1 cellular context compared by ENCODE assay signal in the genomic region with DNA sequence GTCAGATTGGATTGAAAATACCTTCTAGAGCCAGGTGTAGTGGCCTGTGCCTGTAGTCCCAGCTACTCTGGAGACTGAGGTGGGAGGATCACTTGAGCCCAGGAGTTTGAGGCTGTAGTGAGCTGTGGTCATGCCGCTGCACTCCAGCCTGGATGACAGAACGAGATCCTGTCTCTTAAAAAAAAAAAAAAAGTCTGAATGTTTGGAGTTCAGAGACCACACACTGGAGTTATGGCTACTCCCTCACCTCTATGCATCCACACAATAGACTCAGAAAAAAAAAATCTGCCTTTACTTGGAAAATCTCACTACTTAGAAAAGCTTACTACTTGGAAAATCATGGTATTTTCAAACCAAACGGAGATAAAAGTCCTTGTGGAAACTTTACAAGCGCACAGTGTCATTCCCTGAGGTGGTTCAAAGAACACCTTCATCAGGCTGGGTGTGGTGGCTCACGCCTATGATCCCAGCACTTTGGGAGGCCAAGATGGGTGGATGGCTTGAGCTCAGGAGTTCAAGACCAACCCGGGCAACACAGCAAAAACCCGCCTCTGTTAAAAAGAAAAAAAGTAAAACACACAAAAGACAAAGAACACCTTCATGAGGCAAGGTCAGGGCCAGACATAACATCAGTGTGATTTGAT.
TF ChIP-seq lines count a peak whose summit lies in the region.

No MANE protein-coding gene starts in this region.

TF ChIP-seq in K562, 482 proteins besides CTCF, POLR2A, EP300 and RAD21 (continued from another document):
- TF ChIP-seq, protein P1, sequence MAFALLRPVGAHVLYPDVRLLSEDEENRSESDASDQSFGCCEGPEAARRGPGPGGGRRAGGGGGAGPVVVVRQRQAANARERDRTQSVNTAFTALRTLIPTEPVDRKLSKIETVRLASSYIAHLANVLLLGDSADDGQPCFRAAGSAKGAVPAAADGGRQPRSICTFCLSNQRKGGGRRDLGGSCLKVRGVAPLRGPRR (CRISPR knock-in tag; IDR thresholded peaks at IDR 0.05): no peak
- TF ChIP-seq STAG1 (CRISPR knock-in tag; IDR thresholded peaks at IDR 0.05; ENCODE audit: borderline replicate concordance) (no peak), ILF3 (IDR thresholded peaks at IDR 0.05; ENCODE audit: borderline replicate concordance) (no peak), GABPB2 (CRISPR knock-in tag; conservative IDR thresholded peaks at IDR 0.05) (no peak), ZBED1 (IDR thresholded peaks at IDR 0.05) (no peak), EHMT2 (IDR thresholded peaks at IDR 0.05) (no peak), BRCA1 (IDR thresholded peaks at IDR 0.05) (no peak), BRCA1 (CRISPR knock-in tag; IDR thresholded peaks at IDR 0.05) (no peak), HDAC1 (IDR thresholded peaks at IDR 0.05) (peak in 1 of 2 experiments; percentile 94; a peak in 2 of 4 replicates), TARDBP (IDR thresholded peaks at IDR 0.05) (no peak), DPF2 (IDR thresholded peaks at IDR 0.05) (no peak), L3MBTL2 (IDR thresholded peaks at IDR 0.05) (no peak), CBX2 (IDR thresholded peaks at IDR 0.05; ENCODE audit: insufficient read depth, low read length, poor library complexity, severe bottlenecking) (no peak), LARP7 (IDR thresholded peaks at IDR 0.05) (0 out of 2 replicates have a peak, but pooled peaks have one; percentile 36), ZEB2 (IDR thresholded peaks at IDR 0.05) (no peak), TCF3 (CRISPR knock-in tag; IDR thresholded peaks at IDR 0.05) (no peak), SMAD4 (CRISPR knock-in tag; conservative IDR thresholded peaks at IDR 0.05) (0 out of 2 replicates have a peak, but pooled peaks have one; percentile 29), SOX6 (IDR thresholded peaks at IDR 0.05) (peak; percentile 50; the same call in 1 of the 2 replicates), TAF7 (tag; IDR thresholded peaks at IDR 0.05) (no peak), SRSF1 (IDR thresholded peaks at IDR 0.05; ENCODE audit: low read depth, low read length) (no peak), BRD9 (IDR thresholded peaks at IDR 0.05; ENCODE audit: low read depth, partially characterized antibody) (no peak)
- TF ChIP-seq, protein P2, sequence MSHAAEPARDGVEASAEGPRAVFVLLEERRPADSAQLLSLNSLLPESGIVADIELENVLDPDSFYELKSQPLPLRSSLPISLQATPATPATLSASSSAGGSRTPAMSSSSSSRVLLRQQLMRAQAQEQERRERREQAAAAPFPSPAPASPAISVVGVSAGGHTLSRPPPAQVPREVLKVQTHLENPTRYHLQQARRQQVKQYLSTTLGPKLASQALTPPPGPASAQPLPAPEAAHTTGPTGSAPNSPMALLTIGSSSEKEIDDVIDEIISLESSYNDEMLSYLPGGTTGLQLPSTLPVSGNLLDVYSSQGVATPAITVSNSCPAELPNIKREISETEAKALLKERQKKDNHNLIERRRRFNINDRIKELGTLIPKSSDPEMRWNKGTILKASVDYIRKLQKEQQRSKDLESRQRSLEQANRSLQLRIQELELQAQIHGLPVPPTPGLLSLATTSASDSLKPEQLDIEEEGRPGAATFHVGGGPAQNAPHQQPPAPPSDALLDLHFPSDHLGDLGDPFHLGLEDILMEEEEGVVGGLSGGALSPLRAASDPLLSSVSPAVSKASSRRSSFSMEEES (CRISPR knock-in tag; IDR thresholded peaks at IDR 0.05): no peak
- TF ChIP-seq, protein P3, sequence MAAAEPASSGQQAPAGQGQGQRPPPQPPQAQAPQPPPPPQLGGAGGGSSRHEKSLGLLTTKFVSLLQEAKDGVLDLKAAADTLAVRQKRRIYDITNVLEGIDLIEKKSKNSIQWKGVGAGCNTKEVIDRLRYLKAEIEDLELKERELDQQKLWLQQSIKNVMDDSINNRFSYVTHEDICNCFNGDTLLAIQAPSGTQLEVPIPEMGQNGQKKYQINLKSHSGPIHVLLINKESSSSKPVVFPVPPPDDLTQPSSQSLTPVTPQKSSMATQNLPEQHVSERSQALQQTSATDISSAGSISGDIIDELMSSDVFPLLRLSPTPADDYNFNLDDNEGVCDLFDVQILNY (CRISPR knock-in tag; IDR thresholded peaks at IDR 0.05): no peak
- TF ChIP-seq, protein P4, sequence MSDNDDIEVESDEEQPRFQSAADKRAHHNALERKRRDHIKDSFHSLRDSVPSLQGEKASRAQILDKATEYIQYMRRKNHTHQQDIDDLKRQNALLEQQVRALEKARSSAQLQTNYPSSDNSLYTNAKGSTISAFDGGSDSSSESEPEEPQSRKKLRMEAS (CRISPR knock-in tag; IDR thresholded peaks at IDR 0.05): no peak
- TF ChIP-seq, protein P5, sequence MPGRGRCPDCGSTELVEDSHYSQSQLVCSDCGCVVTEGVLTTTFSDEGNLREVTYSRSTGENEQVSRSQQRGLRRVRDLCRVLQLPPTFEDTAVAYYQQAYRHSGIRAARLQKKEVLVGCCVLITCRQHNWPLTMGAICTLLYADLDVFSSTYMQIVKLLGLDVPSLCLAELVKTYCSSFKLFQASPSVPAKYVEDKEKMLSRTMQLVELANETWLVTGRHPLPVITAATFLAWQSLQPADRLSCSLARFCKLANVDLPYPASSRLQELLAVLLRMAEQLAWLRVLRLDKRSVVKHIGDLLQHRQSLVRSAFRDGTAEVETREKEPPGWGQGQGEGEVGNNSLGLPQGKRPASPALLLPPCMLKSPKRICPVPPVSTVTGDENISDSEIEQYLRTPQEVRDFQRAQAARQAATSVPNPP (IDR thresholded peaks at IDR 0.05; ENCODE audit: borderline replicate concordance, insufficient read depth, insufficient read length): no peak
- TF ChIP-seq, protein P6, sequence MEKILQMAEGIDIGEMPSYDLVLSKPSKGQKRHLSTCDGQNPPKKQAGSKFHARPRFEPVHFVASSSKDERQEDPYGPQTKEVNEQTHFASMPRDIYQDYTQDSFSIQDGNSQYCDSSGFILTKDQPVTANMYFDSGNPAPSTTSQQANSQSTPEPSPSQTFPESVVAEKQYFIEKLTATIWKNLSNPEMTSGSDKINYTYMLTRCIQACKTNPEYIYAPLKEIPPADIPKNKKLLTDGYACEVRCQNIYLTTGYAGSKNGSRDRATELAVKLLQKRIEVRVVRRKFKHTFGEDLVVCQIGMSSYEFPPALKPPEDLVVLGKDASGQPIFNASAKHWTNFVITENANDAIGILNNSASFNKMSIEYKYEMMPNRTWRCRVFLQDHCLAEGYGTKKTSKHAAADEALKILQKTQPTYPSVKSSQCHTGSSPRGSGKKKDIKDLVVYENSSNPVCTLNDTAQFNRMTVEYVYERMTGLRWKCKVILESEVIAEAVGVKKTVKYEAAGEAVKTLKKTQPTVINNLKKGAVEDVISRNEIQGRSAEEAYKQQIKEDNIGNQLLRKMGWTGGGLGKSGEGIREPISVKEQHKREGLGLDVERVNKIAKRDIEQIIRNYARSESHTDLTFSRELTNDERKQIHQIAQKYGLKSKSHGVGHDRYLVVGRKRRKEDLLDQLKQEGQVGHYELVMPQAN (IDR thresholded peaks at IDR 0.05; ENCODE audit: borderline replicate concordance): no peak
